8 cellular contexts compared by ENCODE assay signal in genomic region chr20:58309607-58310290, GRCh38. TPM values are rescaled to one million over a fixed set of nuclear protein-coding genes. Genes with fewer than 3 reads are reported as not detected.
A peak's percentile ranks its signal among the peaks of the same experiment; 100 is the strongest.
DNase-seq lines count a peak whose midpoint lies in the region; ATAC-seq and TF ChIP-seq lines count a peak whose summit lies in the region.

A gene with protein sequence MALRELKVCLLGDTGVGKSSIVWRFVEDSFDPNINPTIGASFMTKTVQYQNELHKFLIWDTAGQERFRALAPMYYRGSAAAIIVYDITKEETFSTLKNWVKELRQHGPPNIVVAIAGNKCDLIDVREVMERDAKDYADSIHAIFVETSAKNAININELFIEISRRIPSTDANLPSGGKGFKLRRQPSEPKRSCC (plus strand): TSS chr20:58309715. CDS start chr20:58309977, 262 bp downstream.

- peak within 1 kb of the TSS; percentile 99 for H3K27ac ChIP-seq in naive thymus-derived CD4-positive, alpha-beta T cell (ENCODE audit: low read depth, low read length)

- intact Hi-C loops in naive thymus-derived CD4-positive, alpha-beta T cell (cut with micrococcal nuclease): loop anchor here (1.0 to 10.0 kb wide), 18 partner anchors 42 to 1951 kb away; partner anchors contain the start of genes VAPB (in 2 of the 2), ATP5F1E (in 1 of the 2), FAM210B (in 1 of the 2) and FAM217B (in 1 of the 2)

- ATAC-seq in GM19452 (IDR thresholded peaks at IDR 0.05; ENCODE audit: unreplicated experiment) (peak; percentile 74), HG03571 (IDR thresholded peaks at IDR 0.05; ENCODE audit: unreplicated experiment) (peak; percentile 69)
- ATAC-seq in naive thymus-derived CD4-positive, alpha-beta T cell: peak; percentile 81
- peak; percentile 83 for ATAC-seq in stimulated activated memory B cell treated with anti-CD40 and anti-IgM and Interleukin-4, amounts not matched to agents 10 μg/mL and 1 μg/mL and 100 μg/mL, for 72 hours

- no peaks in the 10 kb centered on the region for H3K9me3 ChIP-seq in naive thymus-derived CD4-positive, alpha-beta T cell (ENCODE audit: control insufficient read depth in 2 of 3, low read length in 3 of 3)

- no peaks in the 10 kb centered on the region for H3K27me3 Mint-ChIP-seq in naive thymus-derived CD4-positive, alpha-beta T cell
- no peaks in the 10 kb centered on the region for H3K27me3 Mint-ChIP-seq in stimulated activated memory B cell treated with anti-CD40 and anti-IgM and Interleukin-4, amounts not matched to agents 10 μg/mL and 1 μg/mL and 100 μg/mL, for 72 hours

- peaks cover 5 to 20% (median 16%) of the 10 kb centered on the region in 5 donors for H3K36me3 Mint-ChIP-seq in naive thymus-derived CD4-positive, alpha-beta T cell
- peaks cover 17% of the 10 kb centered on the region for H3K36me3 Mint-ChIP-seq in stimulated activated memory B cell treated with anti-CD40 and anti-IgM and Interleukin-4, amounts not matched to agents 10 μg/mL and 1 μg/mL and 100 μg/mL, for 72 hours

- no peaks in the 10 kb centered on the region for H3K27me3 ChIP-seq in naive thymus-derived CD4-positive, alpha-beta T cell (ENCODE audit: control insufficient read depth in 2 of 2, insufficient read depth in 2 of 2, low read length in 2 of 2)

- peaks cover 0 to 22% (median 0%) of the 10 kb centered on the region in 3 experiments for H3K36me3 ChIP-seq in naive thymus-derived CD4-positive, alpha-beta T cell (ENCODE audit: control insufficient read depth in 2 of 3, insufficient read depth in 3 of 3, low read length in 3 of 3)

- H3K4me1 Mint-ChIP-seq in naive thymus-derived CD4-positive, alpha-beta T cell: peaks cover 23 to 84% (median 67%) of the 10 kb centered on the region in 7 donors
- H3K4me1 Mint-ChIP-seq in stimulated activated memory B cell treated with anti-CD40 and anti-IgM and Interleukin-4, amounts not matched to agents 10 μg/mL and 1 μg/mL and 100 μg/mL, for 72 hours: peaks cover 54% of the 10 kb centered on the region

- CTCF ChIA-PET in naive thymus-derived CD4-positive, alpha-beta T cell (lab: Charles Lee): no interaction called here

- peaks cover 38 to 67% of the 10 kb centered on the region in 2 donors for H3K4me1 ChIP-seq in naive thymus-derived CD4-positive, alpha-beta T cell (ENCODE audit: control insufficient read depth in 2 of 2, insufficient read depth in 2 of 2, low read length in 2 of 2)

- peak within 1 kb of the TSS; percentile 81 to 97 (median 92) for H3K4me3 Mint-ChIP-seq in naive thymus-derived CD4-positive, alpha-beta T cell
- H3K4me3 Mint-ChIP-seq in stimulated activated memory B cell treated with anti-CD40 and anti-IgM and Interleukin-4, amounts not matched to agents 10 μg/mL and 1 μg/mL and 100 μg/mL, for 72 hours: peak within 1 kb of the TSS; percentile 87

- H3K9me3 Mint-ChIP-seq in naive thymus-derived CD4-positive, alpha-beta T cell: peaks cover 0 to 2% (median 0%) of the 10 kb centered on the region in 11 donors
- no peaks in the 10 kb centered on the region for H3K9me3 Mint-ChIP-seq in stimulated activated memory B cell treated with anti-CD40 and anti-IgM and Interleukin-4, amounts not matched to agents 10 μg/mL and 1 μg/mL and 100 μg/mL, for 72 hours

- DNase-seq in CMK (ENCODE audit: low read depth) (peak; percentile 58), activated T-helper 1 cell treated with Interleukin-2 at 50 U/mL for 16 hours (ENCODE audit: low read depth) (peak; percentile 80), fibroblast of gingiva (ENCODE audit: low read depth) (peak; percentile 78)
- DNase-seq in naive thymus-derived CD4-positive, alpha-beta T cell: peak; percentile 74 to 89 (median 84)

- POLR2A ChIA-PET in naive thymus-derived CD4-positive, alpha-beta T cell (lab: Charles Lee): interaction anchor here (0.6 to 1.6 kb wide), 7 partner anchors 9 to 911 kb away, joined by 3 to 10 read pairs (median 3); partner anchors contain the start of genes ATP5F1E and VAPB

- peak within 1 kb of the TSS; percentile 92 to 99 (median 97) for H3K27ac Mint-ChIP-seq in naive thymus-derived CD4-positive, alpha-beta T cell
- H3K27ac Mint-ChIP-seq in stimulated activated memory B cell treated with anti-CD40 and anti-IgM and Interleukin-4, amounts not matched to agents 10 μg/mL and 1 μg/mL and 100 μg/mL, for 72 hours: peak within 1 kb of the TSS; percentile 87

- peak within 1 kb of the TSS; percentile 78 for H3K4me3 ChIP-seq in naive thymus-derived CD4-positive, alpha-beta T cell (ENCODE audit: low read length)

TF ChIP-seq in PFSK-1, 5 proteins besides CTCF, POLR2A, EP300 and RAD21:
- TF ChIP-seq REST (IDR thresholded peaks at IDR 0.05; ENCODE audit: insufficient read depth in 1 of 2, low read depth in 2 of 2, low read length in 2 of 2) (peak in 1 of 2 experiments; percentile 56; a peak in 2 of 4 replicates), SIN3A (IDR thresholded peaks at IDR 0.05; ENCODE audit: borderline replicate concordance, insufficient read depth, low read length) (peak; percentile 60; the same call in 1 of the 2 replicates), TAF1 (IDR thresholded peaks at IDR 0.05; ENCODE audit: borderline replicate concordance, insufficient read depth, low read length) (peak; percentile 72; the same call in 1 of the 2 replicates), FOXP2 (optimal IDR thresholded peaks at IDR 0.05; ENCODE audit: borderline replicate concordance, extremely low read depth, extremely low read length, insufficient read depth) (no peak), POLR2AphosphoS5 (IDR thresholded peaks at IDR 0.05; ENCODE audit: low read depth, low read length) (peak; percentile 43; the same call in 1 of the 2 replicates)

RNA-seq across cellular contexts. Expression of the gene that starts here (rescaled TPM):
- polyA plus RNA-seq in PFSK-1 (2012; ENCODE audit: insufficient read length, low read depth): 11.5 TPM
- total RNA-seq in naive thymus-derived CD4-positive, alpha-beta T cell: 10 to 100 TPM; 17.3 to 24.7 (median 17.8) TPM
- 10 to 100 TPM; 10.4 to 12.2 TPM for polyA plus RNA-seq in naive thymus-derived CD4-positive, alpha-beta T cell

Comparison
In these comparisons a context has a peak if more than half of its experiments do, and no peak if none do; other contexts are left out.
1. Peak in every context shown above with its lines: DNase-seq, ATAC-seq, H3K4me3 ChIP-seq and H3K27ac ChIP-seq.